In genomic region chr1:230113605-230114241, GRCh38 we compare ENCODE assay signal across 1 cellular context.
TF ChIP-seq lines count a peak whose summit lies in the region.

No MANE protein-coding gene starts in this region.

TF ChIP-seq in IMR-90, 13 proteins besides CTCF, POLR2A, EP300 and RAD21 (continued from another document):
- TF ChIP-seq MXI1 (IDR thresholded peaks at IDR 0.05; ENCODE audit: borderline replicate concordance, low read depth, low read length) (no peak), BHLHE40 (IDR thresholded peaks at IDR 0.05; ENCODE audit: low read depth, low read length) (peak; percentile 79), SMC3 (IDR thresholded peaks at IDR 0.05; ENCODE audit: low read depth, low read length) (0 out of 2 replicates have a peak, but pooled peaks have one; percentile 3), FOS (IDR thresholded peaks at IDR 0.05; ENCODE audit: low read depth, low read length) (peak; percentile 98)
